8 cellular contexts compared by ENCODE assay signal in genomic region chr19:38316477-38317067, GRCh38. TPM values are rescaled to one million over a fixed set of nuclear protein-coding genes. Genes with fewer than 3 reads are reported as not detected.
A peak's percentile ranks its signal among the peaks of the same experiment; 100 is the strongest.
DNase-seq lines count a peak whose midpoint lies in the region; ATAC-seq, FAIRE-seq and TF ChIP-seq lines count a peak whose summit lies in the region.

No MANE protein-coding gene starts in this region.

- H3K9ac ChIP-seq in NT2/D1 (ENCODE audit: insufficient read length, low read depth), result peak overlapping the region; percentile 72
- peak overlapping the region in 1 of 4 experiments; percentile 61; a peak in 1 of 7 replicates for H3K9ac ChIP-seq in H1 (replicated peaks in 1 of 4; ENCODE audit: extremely low read depth in 1 of 4, low read depth in 3 of 4, low read length in 3 of 4)

- no peak overlapping the region; the same call in 1 of the 2 replicates for H3K18ac ChIP-seq in H1 (ENCODE audit: extremely low read depth, low read length)

- H3K4ac ChIP-seq in H1 (replicated peaks; ENCODE audit: insufficient read length, low read depth, low read length), result peak overlapping the region; percentile 44

- no peak for TF ChIP-seq POLR2A in H1 (IDR thresholded peaks at IDR 0.05; ENCODE audit: control extremely low read depth in 1 of 2, low read depth in 2 of 2, low read length in 2 of 2)

- no peak overlapping the region for H2AFZ ChIP-seq in H1 (ENCODE audit: low read length)

- peaks cover under 1% of the 10 kb centered on the region for H3K79me1 ChIP-seq in H1 (ENCODE audit: low read depth, low read length)

- peaks cover 0 to 12% of the 10 kb centered on the region in 2 experiments; a peak in 2 of 4 replicates for H3K79me2 ChIP-seq in H1 (ENCODE audit: control insufficient read depth in 1 of 2, insufficient read depth in 2 of 2, low read length in 2 of 2)

- H3K14ac ChIP-seq in H1 (ENCODE audit: insufficient read length), result no peak overlapping the region

- H3K23ac ChIP-seq in H1 (ENCODE audit: insufficient read length), result no peak overlapping the region

- peak overlapping the region; percentile 63; the same call in 1 of the 2 replicates for H2BK12ac ChIP-seq in H1 (ENCODE audit: low read depth, low read length)

- FAIRE-seq in H1 (lab: Jason Lieb, UNC) (no peak), pancreas (lab: Jason Lieb, UNC) (no peak)

- no peak overlapping the region for H2BK15ac ChIP-seq in H1 (ENCODE audit: low read length)

- peaks cover 15% of the 10 kb centered on the region; the same call in 1 of the 2 replicates for H3K23me2 ChIP-seq in H1 (ENCODE audit: low read depth, low read length)

- H4K8ac ChIP-seq in H1 (ENCODE audit: extremely low read depth, insufficient read depth, low read length), result no peak overlapping the region; the same call in 1 of the 2 replicates

- TF ChIP-seq RAD21 in H1 (IDR thresholded peaks at IDR 0.05 in 1 of 2, conservative IDR thresholded peaks at IDR 0.05 in 1 of 2; ENCODE audit: low read depth in 2 of 2, low read length in 2 of 2), result no peak

- H3K27me3 ChIP-seq in NT2/D1 (ENCODE audit: insufficient read depth, insufficient read length), result peaks cover 38% of the 10 kb centered on the region
- H3K27me3 ChIP-seq in H1 (replicated peaks in 1 of 4; ENCODE audit: control insufficient read depth in 3 of 4, extremely low read depth in 1 of 4, insufficient read depth in 3 of 4, low read length in 3 of 4), result peaks cover 0 to 33% (median 18%) of the 10 kb centered on the region in 4 experiments; a peak in 6 of 7 replicates
- no peaks in the 10 kb centered on the region for H3K27me3 ChIP-seq in pancreas

- POLR2A ChIA-PET in H1 (lab: Charles Lee; ENCODE audit: partially characterized antibody), result interaction anchor here (0.9 kb wide), 1 partner anchor 13 kb away, joined by 5 read pairs; the partner anchor contains the start of gene C19orf33

- H3K27ac ChIP-seq in H1 (ENCODE audit: low read depth, low read length), result peak overlapping the region; percentile 73; the same call in 1 of the 2 replicates
- peak overlapping the region; percentile 62 to 76 (median 73) for H3K27ac ChIP-seq in pancreas

- no peak overlapping the region for H4K91ac ChIP-seq in H1 (replicated peaks; ENCODE audit: insufficient read length, low read length)

- H2BK20ac ChIP-seq in H1 (ENCODE audit: low read length), result no peak overlapping the region

- no peak overlapping the region for H2BK5ac ChIP-seq in H1 (ENCODE audit: low read depth, low read length)

- H2AK5ac ChIP-seq in H1 (ENCODE audit: low read depth, low read length), result no peak overlapping the region

- CTCF ChIA-PET in H1 (lab: Charles Lee; ENCODE audit: partially characterized antibody), result no interaction called here

- H3K36me3 ChIP-seq in NT2/D1 (ENCODE audit: insufficient read depth, insufficient read length, low read length), result no peaks in the 10 kb centered on the region
- no peaks in the 10 kb centered on the region for H3K36me3 ChIP-seq in H1 (ENCODE audit: control insufficient read depth in 2 of 4, insufficient read depth in 4 of 4, low read length in 3 of 4)
- no peaks in the 10 kb centered on the region for H3K36me3 ChIP-seq in pancreas

- peaks cover 0 to under 1% of the 10 kb centered on the region in 2 experiments for H4K20me1 ChIP-seq in H1 (replicated peaks in 1 of 2; ENCODE audit: control insufficient read depth in 1 of 2, insufficient read depth in 2 of 2, low read length in 2 of 2)

- peak; percentile 2 for ATAC-seq in GM19452 (IDR thresholded peaks at IDR 0.05; ENCODE audit: unreplicated experiment)
- peak in 1 of 4 donors; percentile 11 for ATAC-seq in pancreas
- ATAC-seq in GM19328 (IDR thresholded peaks at IDR 0.05; ENCODE audit: unreplicated experiment), result no peak

- TF ChIP-seq CTCF in H1 (IDR thresholded peaks at IDR 0.05; ENCODE audit: control extremely low read depth in 1 of 3, insufficient read depth in 1 of 3, low read depth in 1 of 3, low read length in 3 of 3) (no peak), pancreas (IDR thresholded peaks at IDR 0.05) (no peak)

- no peak overlapping the region for H2BK120ac ChIP-seq in H1 (replicated peaks; ENCODE audit: low read depth, low read length)

- 44% methylated on average over 8 of the region's 8 CpGs; no CpG with 5 or more reads in 1 of the 2 experiments for WGBS in H1 (ENCODE audit: extremely low coverage in 1 of 2, insufficient coverage in 1 of 2, insufficient read length in 1 of 2, insufficient replicate concordance in 2 of 2, low coverage in 1 of 2, low lambda C conversion rate in 2 of 2, missing lambda C conversion rate in 1 of 2), 2 experiments
- 32 to 33% methylated on average over 8 of the region's 8 CpGs for WGBS in pancreas, 2 donors

- H3K56ac ChIP-seq in H1 (replicated peaks; ENCODE audit: insufficient read length, low read depth, low read length), result no peak overlapping the region

- intact Hi-C loops in pancreas (cut with DNase I), result no loop called here

- H3K4me3 ChIP-seq in NT2/D1 (ENCODE audit: insufficient read length, low read depth) (peak overlapping the region; percentile 26), H1 (ENCODE audit: extremely low read depth in 1 of 4, insufficient read depth in 2 of 4, low read depth in 3 of 4, low read length in 4 of 4) (peak overlapping the region in 3 of 4 experiments; percentile 26 to 52 (median 35); a peak in 6 of 8 replicates), pancreas (peak overlapping the region in 2 of 4 donors; percentile 49 to 71)

- no peak overlapping the region for H4K5ac ChIP-seq in H1 (ENCODE audit: insufficient read length, low read depth, low read length)

- TF ChIP-seq EP300 in H1 (IDR thresholded peaks at IDR 0.05; ENCODE audit: borderline replicate concordance in 1 of 2, low read depth in 2 of 2, low read length in 2 of 2), result no peak

- H3K4me1 ChIP-seq in NT2/D1 (ENCODE audit: insufficient read depth, insufficient read length) (peaks cover 8% of the 10 kb centered on the region), H1 (replicated peaks in 1 of 4; ENCODE audit: control insufficient read depth in 3 of 4, insufficient read depth in 4 of 4, low read length in 3 of 4) (peaks cover 0 to 11% (median 3%) of the 10 kb centered on the region in 4 experiments; a peak in 5 of 7 replicates), pancreas (peaks cover 2 to 3% (median 3%) of the 10 kb centered on the region in 3 donors)

- H3K4me2 ChIP-seq in H1 (ENCODE audit: insufficient read depth in 1 of 2, low read depth in 2 of 2, low read length in 2 of 2), result peak overlapping the region; percentile 48 to 77

- DNase-seq in NT2/D1 (ENCODE audit: low read depth, low spot score), result no peak
- no peak for DNase-seq in H1 (ENCODE audit: low read depth in 1 of 2, low spot score in 2 of 2)
- no peak for DNase-seq in pancreas
- no peak for DNase-seq in NCI-H524 (lab: John Stamatoyannopoulos, UW)
- DNase-seq in C1 segment of cervical spinal cord (lab: John Stamatoyannopoulos, UW), result no peak
- no peak for DNase-seq in stimulated activated CD4-positive, alpha-beta T cell treated with anti-CD3 and anti-CD28 coated beads, Interleukin-15, amount 100 ng/mL, for 24 hours

- no peaks in the 10 kb centered on the region for H3K9me3 ChIP-seq in NT2/D1 (ENCODE audit: insufficient read depth, low read length)
- H3K9me3 ChIP-seq in H1 (ENCODE audit: insufficient read depth in 2 of 2, low read depth in 1 of 2, low read length in 1 of 2), result no peaks in the 10 kb centered on the region
- no peaks in the 10 kb centered on the region for H3K9me3 ChIP-seq in pancreas

RNA-seq across cellular contexts. Expression of gene YIF1B, which starts 0.8 kb away (rescaled TPM):
- 89.6 and 94.3 TPM in 2 replicates for total RNA-seq in H1 (2021; fragmentation: NEBNext Ultra II Directional; extraction: Animal tissue kit (Norgen Biotek cat#: 25700))
- polyA plus RNA-seq in H1 (2011; rRNA removed) (305 and 441 TPM in 2 replicates), pancreas (10 to 100 TPM; 30.9 to 32.3 TPM)
- 247 TPM for polyA plus RNA-seq in H1 (2011; cell fraction: cytosol; rRNA removed)
- 210 TPM for polyA plus RNA-seq in H1 (2011; cell fraction: nucleus; rRNA removed)
- 79.2 to 125 TPM (median 115 TPM) in 4 replicates for polyA plus RNA-seq in H1 (2012, experiment 1 of 2)
- polyA plus RNA-seq in H1 (2012, experiment 2 of 2), result 162 TPM
- polyA plus RNA-seq in H1 (2013, experiment 1 of 2), result 131 TPM
- 143 TPM for polyA plus RNA-seq in H1 (2013, experiment 2 of 2)
- 72.3 and 89.1 TPM in 2 replicates for polyA minus RNA-seq in H1 (2011; rRNA and poly(A)+ RNA removed)
- polyA minus RNA-seq in H1 (2011; cell fraction: cytosol; rRNA and poly(A)+ RNA removed), result 69.9 TPM
- polyA minus RNA-seq in H1 (2011; cell fraction: nucleus; rRNA and poly(A)+ RNA removed), result 41.8 TPM
- 10 to 100 TPM in 3 of 6 donors, 1 to 10 TPM in 3; 6.9 to 18.2 (median 11.3) TPM for total RNA-seq in pancreas

RNA-seq across cellular contexts. Expression of gene KCNK6, which starts 3.1 kb away (rescaled TPM):
- 13.3 and 14.1 TPM in 2 replicates for total RNA-seq in H1 (2021; fragmentation: NEBNext Ultra II Directional; extraction: Animal tissue kit (Norgen Biotek cat#: 25700))
- polyA plus RNA-seq in H1 (2011; rRNA removed), result 10.6 TPM in 2 replicates
- 10.2 TPM for polyA plus RNA-seq in H1 (2011; cell fraction: cytosol; rRNA removed)
- polyA plus RNA-seq in H1 (2011; cell fraction: nucleus; rRNA removed), result 16.6 TPM
- polyA plus RNA-seq in H1 (2012, experiment 1 of 2), result 12.4 to 15.5 TPM (median 13.6 TPM) in 4 replicates
- polyA plus RNA-seq in H1 (2012, experiment 2 of 2), result 6.3 TPM
- 17.4 TPM for polyA plus RNA-seq in H1 (2013, experiment 1 of 2)
- polyA plus RNA-seq in H1 (2013, experiment 2 of 2), result 18.2 TPM
- 7.4 and 8.1 TPM in 2 replicates for polyA minus RNA-seq in H1 (2011; rRNA and poly(A)+ RNA removed)
- 6.5 TPM for polyA minus RNA-seq in H1 (2011; cell fraction: cytosol; rRNA and poly(A)+ RNA removed)
- 11.0 TPM for polyA minus RNA-seq in H1 (2011; cell fraction: nucleus; rRNA and poly(A)+ RNA removed)
- total RNA-seq in pancreas, result 1 to 10 TPM; 5.0 to 8.7 (median 6.5) TPM
- 1 to 10 TPM; 3.9 to 9.5 TPM for polyA plus RNA-seq in pancreas

RNA-seq across cellular contexts. Expression of gene C19orf33, which starts 12.5 kb away (rescaled TPM):
- total RNA-seq in H1 (2021; fragmentation: NEBNext Ultra II Directional; extraction: Animal tissue kit (Norgen Biotek cat#: 25700)), result 4.4 and 6.0 TPM in 2 replicates
- polyA plus RNA-seq in H1 (2011; rRNA removed), result 36.0 and 44.3 TPM in 2 replicates
- polyA plus RNA-seq in H1 (2011; cell fraction: cytosol; rRNA removed), result 32.9 TPM
- 24.1 TPM for polyA plus RNA-seq in H1 (2011; cell fraction: nucleus; rRNA removed)
- 11.6 to 31.5 TPM (median 25.3 TPM) in 4 replicates for polyA plus RNA-seq in H1 (2012, experiment 1 of 2)
- 16.5 TPM for polyA plus RNA-seq in H1 (2012, experiment 2 of 2)
- 14.7 TPM for polyA plus RNA-seq in H1 (2013, experiment 1 of 2)
- polyA plus RNA-seq in H1 (2013, experiment 2 of 2), result 15.8 TPM
- 0.82 and 2.2 TPM in 2 replicates for polyA minus RNA-seq in H1 (2011; rRNA and poly(A)+ RNA removed)
- polyA minus RNA-seq in H1 (2011; cell fraction: cytosol; rRNA and poly(A)+ RNA removed), result 4.8 TPM
- polyA minus RNA-seq in H1 (2011; cell fraction: nucleus; rRNA and poly(A)+ RNA removed), result 7.6 TPM
- total RNA-seq in pancreas, result 1 to 10 TPM in 5 of 6 donors, under 1 TPM in 1; 0.59 to 6.7 (median 3.0) TPM
- 10 to 100 TPM; 13.1 to 19.4 TPM for polyA plus RNA-seq in pancreas

RNA-seq across cellular contexts. Expression of gene CATSPERG, which starts 19.1 kb away (rescaled TPM):
- total RNA-seq in H1 (2021; fragmentation: NEBNext Ultra II Directional; extraction: Animal tissue kit (Norgen Biotek cat#: 25700)), result 2.8 and 3.1 TPM in 2 replicates
- 1.4 and 2.6 TPM in 2 replicates for polyA plus RNA-seq in H1 (2011; rRNA removed)
- polyA plus RNA-seq in H1 (2011; cell fraction: cytosol; rRNA removed), result 1.9 TPM
- 5.8 TPM for polyA plus RNA-seq in H1 (2011; cell fraction: nucleus; rRNA removed)
- polyA plus RNA-seq in H1 (2012, experiment 1 of 2), result 0.83 to 2.1 TPM (median 1.4 TPM) in 4 replicates
- 0.98 TPM for polyA plus RNA-seq in H1 (2012, experiment 2 of 2)
- polyA plus RNA-seq in H1 (2013, experiment 1 of 2), result 0.79 TPM
- polyA plus RNA-seq in H1 (2013, experiment 2 of 2), result 0.68 TPM
- polyA minus RNA-seq in H1 (2011; rRNA and poly(A)+ RNA removed), result 3.8 and 4.3 TPM in 2 replicates
- 1.5 TPM for polyA minus RNA-seq in H1 (2011; cell fraction: cytosol; rRNA and poly(A)+ RNA removed)
- polyA minus RNA-seq in H1 (2011; cell fraction: nucleus; rRNA and poly(A)+ RNA removed), result 8.6 TPM
- total RNA-seq in pancreas, result 1 to 10 TPM; 1.0 to 4.7 (median 2.8) TPM
- 1 to 10 TPM; 3.1 to 6.9 TPM for polyA plus RNA-seq in pancreas

RNA-seq across cellular contexts. Expression of gene SPINT2, which starts 52.2 kb away (rescaled TPM):
- 296 and 303 TPM in 2 replicates for total RNA-seq in H1 (2021; fragmentation: NEBNext Ultra II Directional; extraction: Animal tissue kit (Norgen Biotek cat#: 25700))
- polyA plus RNA-seq in H1 (2011; rRNA removed), result 294 and 376 TPM in 2 replicates
- polyA plus RNA-seq in H1 (2011; cell fraction: cytosol; rRNA removed), result 293 TPM
- polyA plus RNA-seq in H1 (2011; cell fraction: nucleus; rRNA removed), result 296 TPM
- polyA plus RNA-seq in H1 (2012, experiment 1 of 2), result 239 to 303 TPM (median 281 TPM) in 4 replicates
- 299 TPM for polyA plus RNA-seq in H1 (2012, experiment 2 of 2)
- polyA plus RNA-seq in H1 (2013, experiment 1 of 2), result 265 TPM
- 292 TPM for polyA plus RNA-seq in H1 (2013, experiment 2 of 2)
- polyA minus RNA-seq in H1 (2011; rRNA and poly(A)+ RNA removed), result 139 and 147 TPM in 2 replicates
- polyA minus RNA-seq in H1 (2011; cell fraction: cytosol; rRNA and poly(A)+ RNA removed), result 139 TPM
- 76.6 TPM for polyA minus RNA-seq in H1 (2011; cell fraction: nucleus; rRNA and poly(A)+ RNA removed)
- 100 to 1,000 TPM; 121 to 239 (median 152) TPM for total RNA-seq in pancreas
- polyA plus RNA-seq in pancreas, result 100 to 1,000 TPM; 178 to 337 TPM
